Comparison of ENCODE assay signal across 22 cellular contexts in the genomic region with DNA sequence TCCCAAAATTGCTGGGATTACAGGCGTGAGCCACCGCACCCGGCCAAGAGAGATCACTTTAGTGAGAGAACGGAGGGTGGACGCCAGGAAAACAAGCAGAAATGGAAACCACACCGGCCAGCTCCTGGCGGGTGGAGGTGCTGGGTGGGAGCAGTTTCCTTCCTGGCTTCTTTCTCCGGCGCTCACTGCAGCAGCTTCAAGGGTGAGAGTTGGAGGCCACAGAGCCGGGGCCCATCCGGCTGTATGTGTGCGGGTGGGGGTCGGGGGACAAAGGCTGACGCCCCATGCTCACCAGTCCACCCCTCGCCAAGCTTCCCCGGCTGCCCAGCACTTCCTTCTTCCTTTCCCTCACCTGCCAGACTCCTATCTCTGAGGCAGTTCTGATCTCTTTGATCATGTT. TPM values are rescaled to one million over a fixed set of nuclear protein-coding genes. Genes with fewer than 3 reads are reported as not detected.
A peak's percentile ranks its signal among the peaks of the same experiment; 100 is the strongest.
DNase-seq lines count a peak whose midpoint lies in the region; ATAC-seq and TF ChIP-seq lines count a peak whose summit lies in the region.
"Had no signal": no experiment of that assay in that cellular context is flagged by ENCODE, and none has a peak within 500 bp of the region (broad histone marks: within the 10 kb centered on the region; RNA-seq: fewer than 3 reads in every experiment).

No MANE protein-coding gene starts in this region.

- ATAC-seq in naive thymus-derived CD8-positive, alpha-beta T cell, result no peak
- ATAC-seq in GM21526 (IDR thresholded peaks at IDR 0.05; ENCODE audit: low FRiP score, unreplicated experiment) (no peak), GM18519 (IDR thresholded peaks at IDR 0.05; ENCODE audit: low FRiP score, unreplicated experiment) (no peak)
- ATAC-seq: GM23338 had no signal

- no peak for TF ChIP-seq CTCF in GM10248 (IDR thresholded peaks at IDR 0.05; ENCODE audit: control extremely low read depth, extremely low read depth, low read depth, missing control alignments)

- DNase-seq in T-helper 2 cell treated with Interferon-gamma antibody and Interleukin-4, amounts not matched to agents 5 μg/mL and 100 μg/mL, for 36 hours (ENCODE audit: low spot score), result no peak
- DNase-seq in T-helper 2 cell, result no peak
- no peak for DNase-seq in activated naive CD4-positive, alpha-beta T cell treated with anti-CD3 and anti-CD28 coated beads, Interleukin-2, amount 10 ng/mL, durations not matched to agents 7 days and 5 days
- no peak for DNase-seq in activated naive CD4-positive, alpha-beta T cell treated with Interleukin-2 at 50 U/mL for 16 hours
- peak; percentile 15 for DNase-seq in GM10248 (ENCODE audit: extremely low spot score)
- DNase-seq in naive thymus-derived CD8-positive, alpha-beta T cell, result no peak
- DNase-seq: 8988T; CD4-positive, alpha-beta memory T cell; DND-41; HCEC 1CT; IMR-90; NCI-H1105; NCI-H146; NCI-H2029; NCI-H2227 treated with DMSO at 0.1 percent for 48 hours; NCI-H510A; PC-9; RPMI8226; SHP77 treated with DMSO at 0.1 percent for 48 hours had no signal

- H3K27ac Mint-ChIP-seq in T-helper 2 cell treated with Interferon-gamma antibody and Interleukin-4, amounts not matched to agents 5 μg/mL and 100 μg/mL, for 36 hours, result no peak overlapping the region
- H3K27ac Mint-ChIP-seq in activated naive CD4-positive, alpha-beta T cell treated with anti-CD3 and anti-CD28 coated beads, Interleukin-2, amount 10 ng/mL, durations not matched to agents 7 days and 5 days, result peak overlapping the region; percentile 55
- H3K27ac Mint-ChIP-seq in naive thymus-derived CD8-positive, alpha-beta T cell, result peak overlapping the region in 1 of 10 donors; percentile 62
- H3K27ac Mint-ChIP-seq: GM23338 had no signal

- H3K4me1 Mint-ChIP-seq in T-helper 2 cell treated with Interferon-gamma antibody and Interleukin-4, amounts not matched to agents 5 μg/mL and 100 μg/mL, for 36 hours (ENCODE audit: low read depth), result peaks cover 40% of the 10 kb centered on the region
- peaks cover 36% of the 10 kb centered on the region for H3K4me1 Mint-ChIP-seq in activated naive CD4-positive, alpha-beta T cell treated with anti-CD3 and anti-CD28 coated beads, Interleukin-2, amount 10 ng/mL, durations not matched to agents 7 days and 5 days
- peaks cover 20 to 47% (median 43%) of the 10 kb centered on the region in 4 donors for H3K4me1 Mint-ChIP-seq in naive thymus-derived CD8-positive, alpha-beta T cell

- peaks cover 2% of the 10 kb centered on the region for H3K36me3 Mint-ChIP-seq in T-helper 2 cell treated with Interferon-gamma antibody and Interleukin-4, amounts not matched to agents 5 μg/mL and 100 μg/mL, for 36 hours (ENCODE audit: low read depth)
- H3K36me3 Mint-ChIP-seq in activated naive CD4-positive, alpha-beta T cell treated with anti-CD3 and anti-CD28 coated beads, Interleukin-2, amount 10 ng/mL, durations not matched to agents 7 days and 5 days, result peaks cover 3% of the 10 kb centered on the region
- H3K36me3 Mint-ChIP-seq in naive thymus-derived CD8-positive, alpha-beta T cell, result no peaks in the 10 kb centered on the region
- H3K36me3 Mint-ChIP-seq: CD4-positive, alpha-beta memory T cell had no signal

- H3K9me3 Mint-ChIP-seq in T-helper 2 cell treated with Interferon-gamma antibody and Interleukin-4, amounts not matched to agents 5 μg/mL and 100 μg/mL, for 36 hours, result no peaks in the 10 kb centered on the region
- H3K9me3 Mint-ChIP-seq in activated naive CD4-positive, alpha-beta T cell treated with anti-CD3 and anti-CD28 coated beads, Interleukin-2, amount 10 ng/mL, durations not matched to agents 7 days and 5 days, result no peaks in the 10 kb centered on the region
- no peaks in the 10 kb centered on the region for H3K9me3 Mint-ChIP-seq in naive thymus-derived CD8-positive, alpha-beta T cell

- peak overlapping the region; percentile 57 for H3K4me3 Mint-ChIP-seq in T-helper 2 cell treated with Interferon-gamma antibody and Interleukin-4, amounts not matched to agents 5 μg/mL and 100 μg/mL, for 36 hours
- H3K4me3 Mint-ChIP-seq in activated naive CD4-positive, alpha-beta T cell treated with anti-CD3 and anti-CD28 coated beads, Interleukin-2, amount 10 ng/mL, durations not matched to agents 7 days and 5 days, result no peak overlapping the region
- H3K4me3 Mint-ChIP-seq in naive thymus-derived CD8-positive, alpha-beta T cell, result peak overlapping the region in 6 of 10 donors; percentile 10 to 70 (median 36)
- H3K4me3 Mint-ChIP-seq: GM23338 had no signal

- H3K27me3 Mint-ChIP-seq in T-helper 2 cell treated with Interferon-gamma antibody and Interleukin-4, amounts not matched to agents 5 μg/mL and 100 μg/mL, for 36 hours (ENCODE audit: low read depth), result peaks cover 43% of the 10 kb centered on the region
- H3K27me3 Mint-ChIP-seq in activated naive CD4-positive, alpha-beta T cell treated with anti-CD3 and anti-CD28 coated beads, Interleukin-2, amount 10 ng/mL, durations not matched to agents 7 days and 5 days, result peaks cover 65% of the 10 kb centered on the region
- peaks cover 0 to 23% (median 2%) of the 10 kb centered on the region in 5 donors for H3K27me3 Mint-ChIP-seq in naive thymus-derived CD8-positive, alpha-beta T cell

- POLR2A ChIA-PET in GM10248 (lab: Yijun Ruan, JAX), result interaction anchor here (0.5 kb wide), 1 partner anchor 8 kb away, joined by 3 read pairs; no protein-coding TSS in a partner anchor
- POLR2A ChIA-PET in naive thymus-derived CD8-positive, alpha-beta T cell (lab: Charles Lee), result interaction anchor here (0.7 kb wide), 2 partner anchors 15 to 401 kb away, joined by 6 to 7 read pairs; no protein-coding TSS in a partner anchor

- CTCF ChIA-PET in activated naive CD4-positive, alpha-beta T cell treated with anti-CD3 and anti-CD28 coated beads, Interleukin-2, amount 10 ng/mL, durations not matched to agents 7 days and 5 days (lab: Charles Lee), result no interaction called here
- CTCF ChIA-PET in GM10248 (lab: Yijun Ruan, JAX), result interaction anchor here (1.0 to 8.7 kb wide), 3 partner anchors 28 to 318 kb away, joined by 4 to 48 read pairs (median 4); no protein-coding TSS in a partner anchor

RNA-seq across cellular contexts. Expression of gene BHLHA9, which starts 13.5 kb away (rescaled TPM):
- not detected for total RNA-seq in naive thymus-derived CD8-positive, alpha-beta T cell
- not detected for polyA plus RNA-seq in naive thymus-derived CD8-positive, alpha-beta T cell
- total RNA-seq: CD4-positive, alpha-beta memory T cell; IMR-90; PC-9 had no signal
- polyA plus RNA-seq: CD4-positive, alpha-beta memory T cell; IMR-90 had no signal

RNA-seq across cellular contexts. Expression of gene TRARG1, which starts 22.8 kb away (rescaled TPM):
- total RNA-seq in naive thymus-derived CD8-positive, alpha-beta T cell, result not detected
- polyA plus RNA-seq in naive thymus-derived CD8-positive, alpha-beta T cell, result under 1 TPM in 1 of 3 donors, not detected in 2; 0.14 TPM
- total RNA-seq: CD4-positive, alpha-beta memory T cell; GM23338; IMR-90; PC-9 had no signal
- polyA plus RNA-seq: CD4-positive, alpha-beta memory T cell; GM23338; IMR-90 had no signal
